In the genomic region with DNA sequence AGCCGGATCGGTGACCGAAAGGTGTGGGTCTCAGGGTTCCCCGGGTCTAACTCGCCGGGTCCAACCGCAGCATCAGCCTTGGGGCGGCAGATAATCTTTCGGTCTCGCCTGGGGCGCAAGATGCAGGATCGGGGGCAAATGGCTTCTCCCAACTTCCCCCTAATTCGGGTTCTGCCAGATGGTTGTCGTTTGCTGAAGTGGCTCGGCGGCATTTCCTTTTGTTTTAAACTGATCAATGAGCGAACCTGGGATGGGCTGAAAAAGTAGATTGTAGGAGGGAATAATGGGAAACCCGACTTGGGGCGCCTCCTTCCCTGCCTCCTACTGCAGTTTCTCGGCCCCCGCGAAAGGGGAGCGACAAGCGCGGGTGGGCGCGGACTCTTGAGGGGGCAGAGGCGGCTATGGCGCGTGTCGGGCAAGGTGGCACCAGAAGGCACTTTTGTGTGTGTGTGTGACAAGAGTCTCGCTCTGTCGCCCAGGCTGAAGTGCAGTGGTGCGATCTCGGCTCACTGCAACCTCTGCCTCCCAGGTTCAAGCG, we compare ENCODE assay signal across 8 cellular contexts. TPM values are rescaled to one million over a fixed set of nuclear protein-coding genes. Genes with fewer than 3 reads are reported as not detected.
DNase-seq lines count a peak whose midpoint lies in the region; ATAC-seq, FAIRE-seq and TF ChIP-seq lines count a peak whose summit lies in the region.

No MANE protein-coding gene starts in this region.

- peaks cover 12% of the 10 kb centered on the region for H3F3A ChIP-seq in SK-N-SH (replicated peaks; ENCODE audit: insufficient read depth)

- WGBS in SK-N-SH (ENCODE audit: low lambda C conversion rate): 5% methylated on average over 24 of the region's 36 CpGs
- WGBS in GM12878 (ENCODE audit: insufficient coverage, insufficient replicate concordance, low lambda C conversion rate, missing lambda C conversion rate): 34% methylated on average over 34 of the region's 36 CpGs

- RAD21 ChIA-PET in GM12878 (lab: Charles Lee; ENCODE audit: unreplicated experiment): interaction anchor here (0.9 to 3.8 kb wide), 6 partner anchors 302 to 1856 kb away, joined by 3 to 29 read pairs (median 10); no protein-coding TSS in a partner anchor

- DNase-seq in SK-N-SH: no peak
- no peak for DNase-seq in GM12878 (ENCODE audit: low read depth, low spot score)
- DNase-seq in left kidney (ENCODE audit: low read depth, low spot score): peak; percentile 16
- DNase-seq in NCI-H2196 (lab: John Stamatoyannopoulos, UW; ENCODE audit: unreplicated experiment): no peak
- no peak for DNase-seq in AG08396 (ENCODE audit: low spot score)
- no peak for DNase-seq in NCI-H510A treated with DMSO at 0.1 percent for 48 hours (lab: John Stamatoyannopoulos, UW)

- peak overlapping the region; percentile 64 to 85 for H3K4me3 ChIP-seq in SK-N-SH (ENCODE audit: low read depth in 2 of 2, low read length in 1 of 2)
- H3K4me3 ChIP-seq in GM12878: no peak overlapping the region
- peak overlapping the region; percentile 35 to 74 (median 65) for H3K4me3 ChIP-seq in subcutaneous abdominal adipose tissue (ENCODE audit: low read depth in 1 of 5, low read length in 5 of 5)

- TF ChIP-seq RAD21 in SK-N-SH (IDR thresholded peaks at IDR 0.05; ENCODE audit: low read length): no peak
- no peak for TF ChIP-seq RAD21 in GM12878 (IDR thresholded peaks at IDR 0.05; ENCODE audit: insufficient read depth, low read depth, low read length)

- TF ChIP-seq EP300 in SK-N-SH (IDR thresholded peaks at IDR 0.05; ENCODE audit: borderline replicate concordance in 1 of 2, low read depth in 1 of 2, low read length in 1 of 2): no peak
- no peak for TF ChIP-seq EP300 in GM12878 (IDR thresholded peaks at IDR 0.05; ENCODE audit: borderline replicate concordance in 1 of 2, control insufficient read depth in 1 of 2, low read depth in 2 of 2, low read length in 2 of 2)

- H3K4me2 ChIP-seq in SK-N-SH: peak overlapping the region; percentile 92
- peak overlapping the region; percentile 48; the same call in 1 of the 2 replicates for H3K4me2 ChIP-seq in GM12878 (ENCODE audit: control insufficient read depth, insufficient read depth)

- intact Hi-C loops in GM12878 (cut with micrococcal nuclease; ENCODE audit: unreplicated experiment): loop anchor here (2.0 to 10.0 kb wide), 4 partner anchors 741 to 1855 kb away; no protein-coding TSS in a partner anchor

- no peak for FAIRE-seq in GM12878 (lab: Jason Lieb, UNC)

- no peak for TF ChIP-seq CTCF in SK-N-SH (IDR thresholded peaks at IDR 0.05)
- no peak for TF ChIP-seq CTCF in GM12878 (IDR thresholded peaks at IDR 0.05 in 2 of 3, conservative IDR thresholded peaks at IDR 0.05 in 1 of 3; ENCODE audit: control insufficient read depth in 2 of 3, extremely low read depth in 1 of 3, insufficient read depth in 1 of 3, low read depth in 3 of 3, low read length in 3 of 3)

- TF ChIP-seq POLR2A in GM12878 (IDR thresholded peaks at IDR 0.05; ENCODE audit: low read depth, low read length): no peak

- H3K36me3 ChIP-seq in SK-N-SH (replicated peaks in 1 of 2; ENCODE audit: control insufficient read depth in 1 of 2, insufficient read depth in 2 of 2, low read length in 1 of 2) (no peaks in the 10 kb centered on the region), GM12878 (ENCODE audit: control insufficient read depth in 2 of 2, insufficient read depth in 2 of 2, low read length in 1 of 2) (no peaks in the 10 kb centered on the region), subcutaneous abdominal adipose tissue (ENCODE audit: control insufficient read depth in 5 of 5, insufficient read depth in 5 of 5, low read length in 5 of 5) (no peaks in the 10 kb centered on the region)

- no peaks in the 10 kb centered on the region for H3K9me2 ChIP-seq in SK-N-SH

- H4K20me1 ChIP-seq in SK-N-SH (ENCODE audit: insufficient read depth): peaks cover 34% of the 10 kb centered on the region
- no peaks in the 10 kb centered on the region for H4K20me1 ChIP-seq in GM12878 (ENCODE audit: control insufficient read depth, insufficient read depth)

- POLR2A ChIA-PET in SK-N-SH (lab: Yijun Ruan, JAX): interaction anchor here (0.7 to 3.4 kb wide), 7 partner anchors 303 to 1862 kb away, joined by 3 to 14 read pairs (median 4); no protein-coding TSS in a partner anchor
- POLR2A ChIA-PET in GM12878 (lab: Charles Lee): no interaction called here

- peak overlapping the region; percentile 16; the same call in 1 of the 2 replicates for H3K9ac ChIP-seq in SK-N-SH
- H3K9ac ChIP-seq in GM12878 (ENCODE audit: control insufficient read depth, insufficient read depth, low read length): no peak overlapping the region
- peak overlapping the region in 2 of 5 donors; percentile 2 to 14 for H3K9ac ChIP-seq in subcutaneous abdominal adipose tissue (ENCODE audit: low read length in 5 of 5)

- no peaks in the 10 kb centered on the region for H3K9me3 ChIP-seq in SK-N-SH
- no peaks in the 10 kb centered on the region; the same call in 2 of the 3 replicates for H3K9me3 ChIP-seq in GM12878 (replicated peaks; ENCODE audit: control insufficient read depth, insufficient read depth, low read length)
- H3K9me3 ChIP-seq in subcutaneous abdominal adipose tissue (ENCODE audit: control insufficient read depth in 5 of 5, low read length in 5 of 5): no peaks in the 10 kb centered on the region

- H3K27ac ChIP-seq in SK-N-SH (ENCODE audit: low read depth in 2 of 2, low read length in 1 of 2): peak overlapping the region; percentile 72 to 91; a peak in 3 of 4 replicates
- H3K27ac ChIP-seq in GM12878 (ENCODE audit: control insufficient read depth, insufficient read depth): no peak overlapping the region
- H3K27ac ChIP-seq in subcutaneous abdominal adipose tissue (ENCODE audit: low read depth, low read length): no peak overlapping the region

- peaks cover 56% of the 10 kb centered on the region for H3K79me2 ChIP-seq in SK-N-SH (ENCODE audit: insufficient read depth)
- no peaks in the 10 kb centered on the region for H3K79me2 ChIP-seq in GM12878 (ENCODE audit: control insufficient read depth, insufficient read depth, low read length)

- H2AFZ ChIP-seq in SK-N-SH (ENCODE audit: low read depth) (no peak overlapping the region), GM12878 (ENCODE audit: control insufficient read depth, low read depth, low read length) (no peak overlapping the region)

- H3K27me3 ChIP-seq in SK-N-SH (ENCODE audit: insufficient read depth): no peaks in the 10 kb centered on the region
- peaks cover 23 to 28% of the 10 kb centered on the region in 2 experiments for H3K27me3 ChIP-seq in GM12878 (replicated peaks in 1 of 2; ENCODE audit: control insufficient read depth in 2 of 2, insufficient read depth in 2 of 2, low read length in 1 of 2)
- H3K27me3 ChIP-seq in subcutaneous abdominal adipose tissue (ENCODE audit: control insufficient read depth in 5 of 5, insufficient read depth in 4 of 5, low read length in 5 of 5): peaks cover 36 to 54% (median 46%) of the 10 kb centered on the region in 5 donors

- SMC1A ChIA-PET in GM12878 (lab: Charles Lee; ENCODE audit: uncharacterized antibody, unreplicated experiment): interaction anchor here (1.1 to 3.0 kb wide), 3 partner anchors 323 to 1856 kb away, joined by 3 to 20 read pairs (median 7); no protein-coding TSS in a partner anchor

- no TSS peak for BruUV-seq in GM12878 (replicated peaks; lab: Mats Ljungman, UMichigan)

- in situ Hi-C loops in GM12878 (cut with MboI): no loop called here

- CTCF ChIA-PET in SK-N-SH (lab: Yijun Ruan, JAX) (interaction anchor here (0.6 to 5.5 kb wide), 38 partner anchors 13 to 1338 kb away, joined by 3 to 152 read pairs (median 5); no protein-coding TSS in a partner anchor), GM12878 (lab: Yijun Ruan, JAX) (interaction anchor here (0.7 to 4.5 kb wide), 11 partner anchors 14 to 1687 kb away, joined by 3 to 68 read pairs (median 9); no protein-coding TSS in a partner anchor)

- H3K4me1 ChIP-seq in SK-N-SH (ENCODE audit: control insufficient read depth in 1 of 2, insufficient read depth in 2 of 2, low read depth in 1 of 2, low read length in 1 of 2) (peaks cover 8 to 10% of the 10 kb centered on the region in 2 experiments; a peak in 3 of 4 replicates), GM12878 (ENCODE audit: control insufficient read depth, insufficient read depth, low read length) (peaks cover 10% of the 10 kb centered on the region; the same call in 1 of the 2 replicates), subcutaneous abdominal adipose tissue (ENCODE audit: control insufficient read depth in 5 of 5, insufficient read depth in 5 of 5, low read length in 5 of 5) (peaks cover 1 to 58% (median 55%) of the 10 kb centered on the region in 5 donors)

- no peak for ATAC-seq in SK-N-SH treated with all-trans-retinoic acid at 6 μM for 48 hours
- no peak for ATAC-seq in GM12878

TF ChIP-seq in GM12878, 131 proteins besides CTCF, POLR2A, EP300 and RAD21 (continues in another document):
- no peak for TF ChIP-seq SREBF2 (IDR thresholded peaks at IDR 0.05; ENCODE audit: low read length)
- no peak for TF ChIP-seq KAT2A (conservative IDR thresholded peaks at IDR 0.05; ENCODE audit: control insufficient read depth, low read depth, low read length)
- TF ChIP-seq SREBF1 (IDR thresholded peaks at IDR 0.05; ENCODE audit: low read length): no peak
- no peak for TF ChIP-seq NR2C2 (IDR thresholded peaks at IDR 0.05; ENCODE audit: borderline replicate concordance, control insufficient read depth, insufficient read length, low read depth)
- TF ChIP-seq POLR2AphosphoS2 (IDR thresholded peaks at IDR 0.05; ENCODE audit: low read depth, low read length): no peak
- no peak for TF ChIP-seq SMAD5 (IDR thresholded peaks at IDR 0.05; ENCODE audit: low read depth)
- no peak for TF ChIP-seq NRF1 (conservative IDR thresholded peaks at IDR 0.05; ENCODE audit: low read depth, low read length)

RNA-seq across cellular contexts. Expression of gene PDGFRA, which starts 3.1 kb away (rescaled TPM):
- 25.3 and 28.6 TPM in 2 replicates for polyA plus RNA-seq in SK-N-SH (2012; rRNA removed)
- 29.6 and 34.0 TPM in 2 replicates for polyA plus RNA-seq in SK-N-SH (2012; cell fraction: cytosol; rRNA removed)
- 17.9 and 26.6 TPM in 2 replicates for polyA plus RNA-seq in SK-N-SH (2012; cell fraction: nucleus; rRNA removed)
- total RNA-seq in GM12878 (2013; cell fraction: nucleolus; rRNA removed): 0.21 TPM in 1 of 2 replicates, not detected in the other
- total RNA-seq in GM12878 (2014; rRNA removed): not detected in 2 replicates
- total RNA-seq in GM12878 (2014; rRNA removed; fragmentation: Illumina TruSeq; extraction: Trizol): not detected in 2 replicates
- 0.28 and 0.40 TPM in 2 replicates for total RNA-seq in GM12878 (2021)
- polyA plus RNA-seq in GM12878 (2011; ENCODE audit: low read depth): 0.10 TPM
- 0.01 TPM in 1 of 2 replicates, not detected in the other for polyA plus RNA-seq in GM12878 (2011; rRNA removed)
- polyA plus RNA-seq in GM12878 (2011; cell fraction: cytosol; rRNA removed): 0.07 TPM in 1 of 2 replicates, not detected in the other
- not detected in 2 replicates for polyA plus RNA-seq in GM12878 (2011; cell fraction: nucleus; rRNA removed)
- polyA plus RNA-seq in GM12878 (2012): 0.16 and 0.21 TPM in 2 replicates
- 0.03 TPM in 1 of 2 replicates, not detected in the other for polyA plus RNA-seq in GM12878 (2014; fragmentation: Illumina TruSeq; extraction: Trizol)
- polyA plus RNA-seq in GM12878 (2014; fragmentation: Nextera tagmentation; extraction: Ambion mirVana): not detected
- not detected in 2 replicates for polyA plus RNA-seq in GM12878 (2014; rRNA removed)
- under 1 TPM; 0.06 to 0.24 TPM for polyA plus RNA-seq in GM12878 (2016; fragmentation: Nextera tagmentation; extraction: Ambion mirVana)
- polyA minus RNA-seq in GM12878 (2011; rRNA and poly(A)+ RNA removed): not detected in 2 replicates
- not detected in 2 replicates for polyA minus RNA-seq in GM12878 (2011; cell fraction: cytosol; rRNA and poly(A)+ RNA removed)
- not detected in 2 replicates for polyA minus RNA-seq in GM12878 (2011; cell fraction: nucleus; rRNA and poly(A)+ RNA removed)

Comparison
In these comparisons a context has a peak if more than half of its experiments do, and no peak if none do; other contexts are left out.
1. H3K27ac ChIP-seq: peak in SK-N-SH (2 of 2); none in GM12878 (single experiment) and subcutaneous abdominal adipose tissue (single experiment).
2. RNA of gene PDGFRA, which starts 3.1 kb away (polyA plus RNA-seq): 17.9 to 34.0 TPM in SK-N-SH; 0.01 to 0.24 TPM in GM12878; every median in the first group is over 10 times any median in the second.